ENCODE assay signal across 26 cellular contexts in genomic region chr6:161222706-161223234, GRCh38.
"Had no signal": no experiment of that assay in that cellular context is flagged by ENCODE, and none has a peak within 500 bp of the region (broad histone marks: within the 10 kb centered on the region; RNA-seq: fewer than 3 reads in every experiment).

No MANE protein-coding gene starts in this region.

- H3K4me3 Mint-ChIP-seq: activated CD4-positive, alpha-beta memory T cell treated with anti-CD3 and anti-CD28 coated beads for 36 hours; activated CD4-positive, alpha-beta T cell treated with anti-CD3 and anti-CD28 coated beads, Interleukin-2, amount 10 ng/mL, durations not matched to agents 7 days and 5 days; activated T-cell treated with anti-CD3 and anti-CD28 coated beads, Interleukin-2, amount 50 U/mL, for 4 hours; brain; central memory CD8-positive, alpha-beta T cell; T-cell had no signal

- H3K4me3 ChIP-seq: SJSA1 had no signal

- DNase-seq: activated CD4-positive, alpha-beta memory T cell treated with anti-CD3 and anti-CD28 coated beads for 36 hours; activated CD4-positive, alpha-beta T cell treated with anti-CD3 and anti-CD28 coated beads, Interleukin-2, amount 10 ng/mL, durations not matched to agents 7 days and 5 days; activated CD4-positive, CD25-positive, alpha-beta regulatory T cell; activated CD8-positive, alpha-beta memory T cell treated with anti-CD3 and anti-CD28 coated beads for 24 hours; activated effector memory CD4-positive, alpha-beta T cell treated with anti-CD3 and anti-CD28 coated beads, Interleukin-2, amount 50 U/mL, for 16 hours; activated naive CD4-positive, alpha-beta T cell treated with Interleukin-2 at 50 U/mL for 16 hours; activated T-cell treated with anti-CD3 and anti-CD28 coated beads, Interleukin-2, amount 50 U/mL, for 4 hours; amygdala; Karpas-422; MM.1S; NCI-H1105; NCI-H1436; NCI-H187 treated with DMSO at 0.1 percent for 48 hours; NCI-H2081 treated with DMSO at 0.1 percent for 48 hours; NCI-H446 treated with DMSO at 0.1 percent for 48 hours; NCI-H526; NCI-H82; RPMI8226; SHP77; T-cell had no signal

- ATAC-seq: activated naive CD4-positive, alpha-beta T cell treated with anti-CD3 and anti-CD28 coated beads, Interleukin-2, amount 50 U/mL, for 72 hours; activated T-cell treated with anti-CD3 and anti-CD28 coated beads, Interleukin-2, amount 50 U/mL, for 4 hours; Panc1; T-cell had no signal

- H3K27me3 Mint-ChIP-seq: activated CD4-positive, alpha-beta memory T cell treated with anti-CD3 and anti-CD28 coated beads for 36 hours; activated CD4-positive, alpha-beta T cell treated with anti-CD3 and anti-CD28 coated beads, Interleukin-2, amount 10 ng/mL, durations not matched to agents 7 days and 5 days; brain; central memory CD8-positive, alpha-beta T cell; T-cell had no signal

- H3K27ac Mint-ChIP-seq: activated CD4-positive, alpha-beta memory T cell treated with anti-CD3 and anti-CD28 coated beads for 36 hours; activated naive CD4-positive, alpha-beta T cell treated with anti-CD3 and anti-CD28 coated beads, Interleukin-2, amount 50 U/mL, for 72 hours; brain; T-cell had no signal

- H3K27ac ChIP-seq: SJSA1, VCaP had no signal

- H3K9me3 ChIP-seq: SJSA1 had no signal
